Comparison of ENCODE assay signal across 8 cellular contexts in the genomic region with DNA sequence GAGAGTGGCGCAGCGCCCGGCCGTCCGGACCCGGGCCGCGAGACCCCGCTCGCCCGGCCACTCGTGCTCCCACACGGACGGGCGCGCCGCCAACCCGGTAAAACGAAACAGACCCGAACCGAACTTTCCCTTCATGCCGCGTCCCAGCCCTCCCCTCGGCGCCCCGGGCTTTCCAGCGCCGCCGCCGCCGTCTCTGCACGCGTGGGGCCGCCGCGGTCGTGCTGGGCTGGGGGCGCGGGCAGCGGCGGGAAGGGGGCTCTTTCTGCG. TPM values are rescaled to one million over a fixed set of nuclear protein-coding genes. Genes with fewer than 3 reads are reported as not detected.
DNase-seq lines count a peak whose midpoint lies in the region; ATAC-seq and TF ChIP-seq lines count a peak whose summit lies in the region.

No MANE protein-coding gene starts in this region.

- no peak overlapping the region for H2AFZ ChIP-seq in OCI-LY1 (ENCODE audit: low read length)

- H3F3A ChIP-seq in OCI-LY1 (ENCODE audit: insufficient read depth, low read length), result no peaks in the 10 kb centered on the region

- no peaks in the 10 kb centered on the region for H3K9me3 ChIP-seq in OCI-LY1 (ENCODE audit: low read length)

- peaks cover 52% of the 10 kb centered on the region for H3K79me2 ChIP-seq in OCI-LY1 (ENCODE audit: insufficient read depth, low read length)

- H3K9ac ChIP-seq in OCI-LY1 (ENCODE audit: low read length), result peak overlapping the region; percentile 97

- peaks cover 41% of the 10 kb centered on the region for H3K4me1 ChIP-seq in OCI-LY1 (ENCODE audit: insufficient read depth, low read length, severe bottlenecking)

- peak overlapping the region; percentile 97 for H3K27ac ChIP-seq in OCI-LY1 (ENCODE audit: low read depth, low read length, poor library complexity, severe bottlenecking)

- H3K27me3 ChIP-seq in OCI-LY1 (ENCODE audit: insufficient read depth, low read length), result no peaks in the 10 kb centered on the region

- peaks cover 15% of the 10 kb centered on the region for H3K36me3 ChIP-seq in OCI-LY1 (ENCODE audit: insufficient read depth, low read length)

- TF ChIP-seq CTCF in OCI-LY1 (IDR thresholded peaks at IDR 0.05; ENCODE audit: low read length), result no peak
- no peak for TF ChIP-seq CTCF in fibroblast of the aortic adventitia (IDR thresholded peaks at IDR 0.05; ENCODE audit: insufficient read depth, low read length)
- no peak for TF ChIP-seq CTCF in retinal pigment epithelial cell (conservative IDR thresholded peaks at IDR 0.05; ENCODE audit: low read depth, low read length)

- DNase-seq in GM19238 (ENCODE audit: insufficient read length, low spot score) (peak; percentile 13), fibroblast of the aortic adventitia (ENCODE audit: low read depth) (no peak), retinal pigment epithelial cell (ENCODE audit: low read depth) (no peak), cortex of kidney (lab: John Stamatoyannopoulos, UW) (no peak), NCI-H2227 (lab: John Stamatoyannopoulos, UW; ENCODE audit: unreplicated experiment) (no peak), mesenteric fat pad (ENCODE audit: low spot score) (no peak)

- H4K20me1 ChIP-seq in OCI-LY1 (ENCODE audit: insufficient read depth, low read length), result no peaks in the 10 kb centered on the region

- ATAC-seq in GM19467 (IDR thresholded peaks at IDR 0.05; ENCODE audit: unreplicated experiment), result no peak

- H3K4me3 ChIP-seq in OCI-LY1 (ENCODE audit: low read depth, low read length, poor library complexity, severe bottlenecking) (peak overlapping the region; percentile 80), fibroblast of the aortic adventitia (ENCODE audit: low read depth, low read length) (peak overlapping the region; percentile 80), retinal pigment epithelial cell (ENCODE audit: low read length) (peak overlapping the region; percentile 85)

- H3K9me2 ChIP-seq in OCI-LY1 (ENCODE audit: low read depth, low read length), result no peaks in the 10 kb centered on the region

- peak overlapping the region; percentile 80 for H3K4me2 ChIP-seq in OCI-LY1 (ENCODE audit: low read length)

RNA-seq across cellular contexts. Expression of a gene that starts 0.2 kb away (rescaled TPM):
- 36.0 and 140 TPM in 2 replicates for total RNA-seq in fibroblast of the aortic adventitia (ENCODE audit: low replicate concordance)
- 14.7 TPM for total RNA-seq in mesenteric fat pad
